Comparison of ENCODE assay signal across 19 cellular contexts in genomic region chr2:152304845-152305244, GRCh38. TPM values are rescaled to one million over a fixed set of nuclear protein-coding genes. Genes with fewer than 3 reads are reported as not detected.
DNase-seq lines count a peak whose midpoint lies in the region; ATAC-seq and TF ChIP-seq lines count a peak whose summit lies in the region.
"Had no signal": no experiment of that assay in that cellular context is flagged by ENCODE, and none has a peak within 500 bp of the region (broad histone marks: within the 10 kb centered on the region; RNA-seq: fewer than 3 reads in every experiment).

No MANE protein-coding gene starts in this region.

- H3K4me1 ChIP-seq in RWPE2 (ENCODE audit: insufficient read depth, poor library complexity, severe bottlenecking), result peaks cover 20% of the 10 kb centered on the region
- peaks cover 4 to 5% of the 10 kb centered on the region in 2 experiments for H3K4me1 ChIP-seq in trophoblast cell (ENCODE audit: control insufficient read depth in 1 of 2, insufficient read depth in 2 of 2, low read length in 2 of 2)
- no peaks in the 10 kb centered on the region for H3K4me1 ChIP-seq in CD4-positive, alpha-beta memory T cell (ENCODE audit: insufficient read depth, low read length)
- H3K4me1 ChIP-seq: heart right ventricle, neural progenitor cell, Peyer's patch had no signal

- H4K12ac ChIP-seq in trophoblast cell (ENCODE audit: low read depth, low read length), result no peak overlapping the region

- POLR2A ChIA-PET in BJ (lab: Charles Lee), result no interaction called here
- POLR2A ChIA-PET in activated CD8-positive, alpha-beta T cell treated with anti-CD3 and anti-CD28 coated beads, Interleukin-2, amount 10 ng/mL, durations not matched to agents 7 days and 5 days (lab: Charles Lee), result no interaction called here
- POLR2A ChIA-PET in CD4-positive, alpha-beta memory T cell (lab: Charles Lee; ENCODE audit: partially characterized antibody), result no interaction called here

- H3K27ac ChIP-seq in RWPE2 (ENCODE audit: poor library complexity, severe bottlenecking) (no peak overlapping the region), trophoblast cell (ENCODE audit: low read depth, low read length) (no peak overlapping the region)
- H3K27ac ChIP-seq in CD4-positive, alpha-beta memory T cell (ENCODE audit: low read depth, low read length), result no peak overlapping the region
- H3K27ac ChIP-seq: heart right ventricle, neural progenitor cell, Peyer's patch had no signal

- H3K4me3 Mint-ChIP-seq in activated CD8-positive, alpha-beta T cell treated with anti-CD3 and anti-CD28 coated beads, Interleukin-2, amount 10 ng/mL, durations not matched to agents 7 days and 5 days, result no peak overlapping the region
- no peak overlapping the region for H3K4me3 Mint-ChIP-seq in CD4-positive, alpha-beta memory T cell
- H3K4me3 Mint-ChIP-seq: activated naive CD4-positive, alpha-beta T cell treated with anti-CD3 and anti-CD28 coated beads, Interleukin-2, amount 50 U/mL, for 24 hours; neural progenitor cell; T-helper 1 cell treated with Interleukin-12 subunit alpha and Interleukin-12 subunit beta and Interleukin-4 antibody, amounts not matched to agents 30 μg/mL and 1 μg/mL, for 36 hours had no signal

- H3K4me1 Mint-ChIP-seq in activated CD8-positive, alpha-beta T cell treated with anti-CD3 and anti-CD28 coated beads, Interleukin-2, amount 10 ng/mL, durations not matched to agents 7 days and 5 days (ENCODE audit: low read depth), result no peaks in the 10 kb centered on the region
- no peaks in the 10 kb centered on the region for H3K4me1 Mint-ChIP-seq in CD4-positive, alpha-beta memory T cell
- H3K4me1 Mint-ChIP-seq: activated naive CD4-positive, alpha-beta T cell treated with anti-CD3 and anti-CD28 coated beads, Interleukin-2, amount 50 U/mL, for 24 hours; neural progenitor cell had no signal

- no peak overlapping the region for H3K27ac Mint-ChIP-seq in activated CD8-positive, alpha-beta T cell treated with anti-CD3 and anti-CD28 coated beads, Interleukin-2, amount 10 ng/mL, durations not matched to agents 7 days and 5 days
- no peak overlapping the region for H3K27ac Mint-ChIP-seq in CD4-positive, alpha-beta memory T cell
- H3K27ac Mint-ChIP-seq: activated naive CD4-positive, alpha-beta T cell treated with anti-CD3 and anti-CD28 coated beads, Interleukin-2, amount 50 U/mL, for 24 hours; neural progenitor cell; progenitor cell of endocrine pancreas; T-helper 1 cell treated with Interleukin-12 subunit alpha and Interleukin-12 subunit beta and Interleukin-4 antibody, amounts not matched to agents 30 μg/mL and 1 μg/mL, for 36 hours had no signal

- no peaks in the 10 kb centered on the region; the same call in 1 of the 2 replicates for H3K27me3 ChIP-seq in BJ (ENCODE audit: control insufficient read depth, insufficient read depth, low read length)
- no peaks in the 10 kb centered on the region for H3K27me3 ChIP-seq in RWPE2 (ENCODE audit: insufficient read depth, poor library complexity, severe bottlenecking)
- H3K27me3 ChIP-seq in trophoblast cell (ENCODE audit: insufficient read depth, low read length), result no peaks in the 10 kb centered on the region
- no peaks in the 10 kb centered on the region for H3K27me3 ChIP-seq in CD4-positive, alpha-beta memory T cell (ENCODE audit: insufficient read depth, low read length)
- H3K27me3 ChIP-seq: neural progenitor cell, Peyer's patch had no signal

- no peak overlapping the region for H2AFZ ChIP-seq in trophoblast cell (ENCODE audit: insufficient read depth, low read length, poor library complexity)
- H2AFZ ChIP-seq: neural progenitor cell had no signal

- no peaks in the 10 kb centered on the region for H3K9me3 ChIP-seq in RWPE2 (ENCODE audit: severe bottlenecking)
- H3K9me3 ChIP-seq in trophoblast cell (ENCODE audit: insufficient read depth, low read depth, low read length), result no peaks in the 10 kb centered on the region
- H3K9me3 ChIP-seq in CD4-positive, alpha-beta memory T cell (ENCODE audit: control insufficient read depth in 1 of 2, low read length in 2 of 2), result no peaks in the 10 kb centered on the region
- H3K9me3 ChIP-seq: heart right ventricle, mucosa of descending colon, Peyer's patch had no signal

- H3K4ac ChIP-seq in trophoblast cell (ENCODE audit: low read depth, low read length), result no peak overlapping the region

- ATAC-seq in RWPE2 (ENCODE audit: low read depth) (peak; percentile 53), HG03469 (IDR thresholded peaks at IDR 0.05; ENCODE audit: unreplicated experiment) (no peak), GM18505 (IDR thresholded peaks at IDR 0.05; ENCODE audit: unreplicated experiment) (no peak)
- ATAC-seq in activated CD8-positive, alpha-beta T cell treated with anti-CD3 and anti-CD28 coated beads, Interleukin-2, amount 10 ng/mL, durations not matched to agents 7 days and 5 days, result no peak
- ATAC-seq: mucosa of descending colon had no signal

- H2AK5ac ChIP-seq in trophoblast cell (ENCODE audit: low read length), result no peak overlapping the region

- H2BK12ac ChIP-seq in trophoblast cell (ENCODE audit: low read length), result no peak overlapping the region

- no peak overlapping the region for H4K91ac ChIP-seq in trophoblast cell (ENCODE audit: low read depth, low read length)

- no peaks in the 10 kb centered on the region for H3K36me3 Mint-ChIP-seq in activated CD8-positive, alpha-beta T cell treated with anti-CD3 and anti-CD28 coated beads, Interleukin-2, amount 10 ng/mL, durations not matched to agents 7 days and 5 days (ENCODE audit: low read depth)
- no peaks in the 10 kb centered on the region for H3K36me3 Mint-ChIP-seq in CD4-positive, alpha-beta memory T cell
- H3K36me3 Mint-ChIP-seq: activated naive CD4-positive, alpha-beta T cell treated with anti-CD3 and anti-CD28 coated beads, Interleukin-2, amount 50 U/mL, for 24 hours; neural progenitor cell had no signal

- no peak overlapping the region for H3K4me2 ChIP-seq in trophoblast cell (ENCODE audit: low read length)
- H3K4me2 ChIP-seq: neural progenitor cell had no signal

- H3K27me3 Mint-ChIP-seq in activated CD8-positive, alpha-beta T cell treated with anti-CD3 and anti-CD28 coated beads, Interleukin-2, amount 10 ng/mL, durations not matched to agents 7 days and 5 days (ENCODE audit: low read depth), result no peaks in the 10 kb centered on the region
- H3K27me3 Mint-ChIP-seq in CD4-positive, alpha-beta memory T cell, result peaks cover 7 to 12% of the 10 kb centered on the region in 2 donors

- no CpG with 5 or more reads among the region's 1 CpG for WGBS in trophoblast cell (ENCODE audit: extremely low coverage, insufficient coverage, insufficient read length)

- no peaks in the 10 kb centered on the region for H3K9me3 Mint-ChIP-seq in activated CD8-positive, alpha-beta T cell treated with anti-CD3 and anti-CD28 coated beads, Interleukin-2, amount 10 ng/mL, durations not matched to agents 7 days and 5 days (ENCODE audit: insufficient read depth)
- peaks cover 0 to 3% (median 0%) of the 10 kb centered on the region in 8 donors for H3K9me3 Mint-ChIP-seq in CD4-positive, alpha-beta memory T cell
- H3K9me3 Mint-ChIP-seq: activated naive CD4-positive, alpha-beta T cell treated with anti-CD3 and anti-CD28 coated beads, Interleukin-2, amount 50 U/mL, for 24 hours; neural progenitor cell; T-helper 1 cell treated with Interleukin-12 subunit alpha and Interleukin-12 subunit beta and Interleukin-4 antibody, amounts not matched to agents 30 μg/mL and 1 μg/mL, for 36 hours had no signal

- H3K79me1 ChIP-seq in trophoblast cell (ENCODE audit: low read length), result no peaks in the 10 kb centered on the region

- no peak overlapping the region for H3K9ac ChIP-seq in trophoblast cell (ENCODE audit: low read length)
- H3K9ac ChIP-seq: neural progenitor cell had no signal

- TF ChIP-seq CTCF in BJ (IDR thresholded peaks at IDR 0.05; ENCODE audit: insufficient read depth, low read depth, low read length) (no peak), RWPE2 (IDR thresholded peaks at IDR 0.05; ENCODE audit: poor library complexity, severe bottlenecking) (no peak)

- H3K79me2 ChIP-seq in trophoblast cell (ENCODE audit: control insufficient read depth, insufficient read depth, low read length, poor library complexity), result no peaks in the 10 kb centered on the region

- H4K8ac ChIP-seq in trophoblast cell (ENCODE audit: low read depth, low read length), result no peak overlapping the region

- H3K36me3 ChIP-seq in BJ (ENCODE audit: control insufficient read depth, insufficient read depth, low read length) (no peaks in the 10 kb centered on the region), RWPE2 (ENCODE audit: low read depth) (no peaks in the 10 kb centered on the region), trophoblast cell (ENCODE audit: control insufficient read depth in 1 of 2, insufficient read depth in 2 of 2, low read length in 2 of 2) (no peaks in the 10 kb centered on the region)
- H3K36me3 ChIP-seq in CD4-positive, alpha-beta memory T cell (ENCODE audit: insufficient read depth, low read length), result no peaks in the 10 kb centered on the region
- H3K36me3 ChIP-seq: heart right ventricle, neural progenitor cell, Peyer's patch had no signal

- H3K23ac ChIP-seq in trophoblast cell (ENCODE audit: low read length), result no peak overlapping the region

- H3K14ac ChIP-seq in trophoblast cell (ENCODE audit: low read length), result no peak overlapping the region

- no peak for TF ChIP-seq POLR2A in GM18505 (IDR thresholded peaks at IDR 0.05; ENCODE audit: borderline replicate concordance, extremely low read depth, insufficient read depth, insufficient read length)

- intact Hi-C loops in CD4-positive, alpha-beta memory T cell (cut with micrococcal nuclease), result no loop called here

- no peak overlapping the region for H2BK120ac ChIP-seq in trophoblast cell (ENCODE audit: insufficient read depth, low read length, poor library complexity)

- no peak overlapping the region for H3K18ac ChIP-seq in trophoblast cell (ENCODE audit: low read length)

- DNase-seq in BJ (ENCODE audit: low read depth) (peak; percentile 4), RWPE2 (ENCODE audit: low spot score) (no peak), fibroblast of peridontal ligament (ENCODE audit: extremely low read depth) (peak; percentile 40), trophoblast cell (peak; percentile 73 to 91)
- DNase-seq in activated CD8-positive, alpha-beta T cell treated with anti-CD3 and anti-CD28 coated beads, Interleukin-2, amount 10 ng/mL, durations not matched to agents 7 days and 5 days, result no peak
- DNase-seq in CD4-positive, alpha-beta memory T cell, result no peak
- DNase-seq: activated CD4-positive, alpha-beta T cell treated with anti-CD3 and anti-CD28 coated beads for 48 hours; AML-193; heart right ventricle; mucosa of descending colon; NCI-H1417; NCI-H510A treated with DMSO at 0.1 percent for 48 hours; Peyer's patch had no signal

- CTCF ChIA-PET in BJ (lab: Yijun Ruan, JAX), result no interaction called here
- CTCF ChIA-PET in activated CD8-positive, alpha-beta T cell treated with anti-CD3 and anti-CD28 coated beads, Interleukin-2, amount 10 ng/mL, durations not matched to agents 7 days and 5 days (lab: Charles Lee), result no interaction called here
- CTCF ChIA-PET in CD4-positive, alpha-beta memory T cell (lab: Charles Lee; ENCODE audit: partially characterized antibody), result no interaction called here

- H2BK5ac ChIP-seq in trophoblast cell (ENCODE audit: low read depth, low read length, poor library complexity), result no peak overlapping the region

- H3K4me3 ChIP-seq in BJ (ENCODE audit: low read depth, low read length), result no peak overlapping the region
- H3K4me3 ChIP-seq in RWPE2 (ENCODE audit: severe bottlenecking), result no peak overlapping the region
- no peak overlapping the region for H3K4me3 ChIP-seq in trophoblast cell (ENCODE audit: low read depth, low read length)
- H3K4me3 ChIP-seq in CD4-positive, alpha-beta memory T cell (ENCODE audit: low read length in 2 of 2), result no peak overlapping the region
- H3K4me3 ChIP-seq: heart right ventricle, mucosa of descending colon, neural progenitor cell, Peyer's patch had no signal

RNA-seq across cellular contexts. Expression of gene FMNL2, which starts 30.1 kb away (rescaled TPM):
- 2.4 and 5.1 TPM in 2 replicates for polyA plus RNA-seq in BJ (2011; rRNA removed)
- 2.7 TPM in 2 replicates for polyA minus RNA-seq in BJ (2011; rRNA and poly(A)+ RNA removed)
- polyA plus RNA-seq in trophoblast cell (2013), result 89.8 and 93.7 TPM in 2 replicates
- total RNA-seq in activated CD8-positive, alpha-beta T cell treated with anti-CD3 and anti-CD28 coated beads, Interleukin-2, amount 10 ng/mL, durations not matched to agents 7 days and 5 days, result under 1 TPM; 0.05 to 0.21 TPM
- 1 to 10 TPM in 1 of 2 experiments, under 1 TPM in 1; 0.94 to 1.6 TPM for total RNA-seq in CD4-positive, alpha-beta memory T cell
- under 1 TPM in 1 of 2 donors, not detected in 1; 0.06 TPM for polyA plus RNA-seq in CD4-positive, alpha-beta memory T cell

Comparison
In these comparisons a context has a peak if more than half of its experiments do, and no peak if none do; other contexts are left out.
1. DNase-seq: peak in BJ (single experiment), fibroblast of peridontal ligament (single experiment) and trophoblast cell (2 of 2); none in RWPE2 (single experiment), activated CD8-positive, alpha-beta T cell treated with anti-CD3 and anti-CD28 coated beads, Interleukin-2, amount 10 ng/mL, durations not matched to agents 7 days and 5 days (single experiment) and CD4-positive, alpha-beta memory T cell (0 of 5).